In the genomic region with DNA sequence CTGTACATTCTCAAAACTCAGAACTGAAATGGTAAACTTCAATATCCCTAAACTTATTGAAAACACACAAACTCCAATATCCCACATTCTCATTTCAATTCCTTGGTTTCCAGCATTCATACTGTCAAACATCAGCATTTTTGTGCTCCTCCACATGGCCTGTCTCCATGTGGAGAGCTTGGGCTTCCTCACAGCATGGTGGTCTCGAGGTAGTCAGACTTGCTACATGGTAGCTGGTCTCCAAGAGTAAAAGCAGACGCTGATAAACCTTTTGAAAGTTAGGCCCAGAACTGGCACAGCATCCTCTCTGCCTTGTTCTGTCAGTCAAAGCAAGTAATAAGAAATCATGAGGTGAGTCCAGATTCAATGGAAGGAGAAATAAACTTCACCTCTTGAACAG, we compare ENCODE assay signal across 12 cellular contexts.
DNase-seq lines count a peak whose midpoint lies in the region; ATAC-seq and TF ChIP-seq lines count a peak whose summit lies in the region.
"Had no signal": no experiment of that assay in that cellular context is flagged by ENCODE, and none has a peak within 500 bp of the region (broad histone marks: within the 10 kb centered on the region; RNA-seq: fewer than 3 reads in every experiment).

No MANE protein-coding gene starts in this region.

- no peak overlapping the region for H2BK120ac ChIP-seq in mesenchymal stem cell (ENCODE audit: low read depth, low read length)

- H2BK12ac ChIP-seq in mesenchymal stem cell (ENCODE audit: low read length in 2 of 2): peak overlapping the region in 1 of 2 experiments; percentile 29

- H3K79me1 ChIP-seq in mesenchymal stem cell (replicated peaks; ENCODE audit: low read length, poor library complexity, severe bottlenecking): no peaks in the 10 kb centered on the region

- peaks cover 7% of the 10 kb centered on the region for H3K9me3 Mint-ChIP-seq in activated naive CD8-positive, alpha-beta T cell treated with anti-CD3 and anti-CD28 coated beads, Interleukin-2, amount 50 U/mL, for 24 hours
- peaks cover 8% of the 10 kb centered on the region for H3K9me3 Mint-ChIP-seq in osteocyte (ENCODE audit: unreplicated experiment)

- H3K4me2 ChIP-seq in mesenchymal stem cell (ENCODE audit: low read length, poor library complexity, severe bottlenecking): no peak overlapping the region

- H3K36me3 ChIP-seq in right atrium auricular region (no peaks in the 10 kb centered on the region), mesenchymal stem cell (ENCODE audit: control insufficient read depth in 1 of 2, insufficient read depth in 2 of 2, low read depth in 1 of 2, low read length in 2 of 2) (no peaks in the 10 kb centered on the region), uterus (no peaks in the 10 kb centered on the region)
- H3K36me3 ChIP-seq: neutrophil, SJCRH30 had no signal

- H3K4me1 ChIP-seq in right atrium auricular region (peaks cover 0 to 46% of the 10 kb centered on the region in 2 donors), mesenchymal stem cell (ENCODE audit: control insufficient read depth, insufficient read depth, low read depth, low read length) (peaks cover 2% of the 10 kb centered on the region), uterus (peaks cover 6 to 8% of the 10 kb centered on the region in 2 donors)

- H3K27ac Mint-ChIP-seq in activated naive CD8-positive, alpha-beta T cell treated with anti-CD3 and anti-CD28 coated beads, Interleukin-2, amount 50 U/mL, for 24 hours: peak overlapping the region; percentile 95
- no peak overlapping the region for H3K27ac Mint-ChIP-seq in osteocyte (ENCODE audit: unreplicated experiment)

- no peak overlapping the region for H4K91ac ChIP-seq in mesenchymal stem cell (ENCODE audit: low read length)

- no peak overlapping the region for H3K4ac ChIP-seq in mesenchymal stem cell (ENCODE audit: low read depth in 1 of 2, low read length in 2 of 2)

- H2AFZ ChIP-seq in mesenchymal stem cell (ENCODE audit: low read depth, low read length): no peak overlapping the region

- no peak overlapping the region for H2AK5ac ChIP-seq in mesenchymal stem cell (ENCODE audit: low read length, severe bottlenecking)

- no peak overlapping the region for H3K14ac ChIP-seq in mesenchymal stem cell (ENCODE audit: low read length in 2 of 2)

- H2BK5ac ChIP-seq in mesenchymal stem cell (ENCODE audit: low read depth, low read length, poor library complexity, severe bottlenecking): no peak overlapping the region

- no peak overlapping the region for H4K8ac ChIP-seq in mesenchymal stem cell (ENCODE audit: low read length)

- no peak overlapping the region for H3K23ac ChIP-seq in mesenchymal stem cell (ENCODE audit: low read length in 2 of 2)

- no peak overlapping the region for H3K18ac ChIP-seq in mesenchymal stem cell (ENCODE audit: low read depth in 1 of 2, low read length in 2 of 2)

- H3K9me3 ChIP-seq in right atrium auricular region (no peaks in the 10 kb centered on the region), mesenchymal stem cell (ENCODE audit: control insufficient read depth, low read length) (no peaks in the 10 kb centered on the region), uterus (no peaks in the 10 kb centered on the region)
- H3K9me3 ChIP-seq: neutrophil, SJCRH30 had no signal

- H3K27ac ChIP-seq in right atrium auricular region (peak overlapping the region; percentile 67 to 72), mesenchymal stem cell (ENCODE audit: low read length, poor library complexity, severe bottlenecking) (no peak overlapping the region), uterus (peak overlapping the region; percentile 83 to 96)
- H3K27ac ChIP-seq: neutrophil, SJCRH30 had no signal

- H3K27me3 Mint-ChIP-seq in activated naive CD8-positive, alpha-beta T cell treated with anti-CD3 and anti-CD28 coated beads, Interleukin-2, amount 50 U/mL, for 24 hours: no peaks in the 10 kb centered on the region
- H3K27me3 Mint-ChIP-seq in osteocyte (ENCODE audit: unreplicated experiment): no peaks in the 10 kb centered on the region

- H3K4me3 Mint-ChIP-seq in activated naive CD8-positive, alpha-beta T cell treated with anti-CD3 and anti-CD28 coated beads, Interleukin-2, amount 50 U/mL, for 24 hours: no peak overlapping the region
- no peak overlapping the region for H3K4me3 Mint-ChIP-seq in osteocyte (ENCODE audit: unreplicated experiment)

- H2BK15ac ChIP-seq in mesenchymal stem cell (ENCODE audit: low read depth, poor library complexity, severe bottlenecking): no peak overlapping the region

- TF ChIP-seq CTCF in right atrium auricular region (IDR thresholded peaks at IDR 0.05) (no peak), uterus (IDR thresholded peaks at IDR 0.05) (no peak), osteocyte (IDR thresholded peaks at IDR 0.05) (no peak)

- TF ChIP-seq POLR2A in uterus (IDR thresholded peaks at IDR 0.05): no peak

- peaks cover 37% of the 10 kb centered on the region for H3K36me3 Mint-ChIP-seq in activated naive CD8-positive, alpha-beta T cell treated with anti-CD3 and anti-CD28 coated beads, Interleukin-2, amount 50 U/mL, for 24 hours (ENCODE audit: low read depth)
- no peaks in the 10 kb centered on the region for H3K36me3 Mint-ChIP-seq in osteocyte (ENCODE audit: unreplicated experiment)

- WGBS in mesenchymal stem cell: 92% methylated on average over 2 of the region's 2 CpGs

- H3K27me3 ChIP-seq in right atrium auricular region: no peaks in the 10 kb centered on the region
- no peaks in the 10 kb centered on the region for H3K27me3 ChIP-seq in mesenchymal stem cell (ENCODE audit: control insufficient read depth in 1 of 2, insufficient read depth in 1 of 2, low read length in 2 of 2)
- H3K27me3 ChIP-seq in uterus: no peaks in the 10 kb centered on the region
- H3K27me3 ChIP-seq: neutrophil, SJCRH30 had no signal

- intact Hi-C loops in left cardiac atrium (cut with DNase I) (loop anchor here in 1 of 2 donors (10.0 kb wide), 1 partner anchor 131 kb away; no protein-coding TSS in a partner anchor), uterus (cut with DNase I; ENCODE audit: low total_unique reads) (no loop called here)

- ATAC-seq in left cardiac atrium (no peak), HG03354 (IDR thresholded peaks at IDR 0.05; ENCODE audit: poor library complexity, severe bottlenecking, unreplicated experiment) (no peak)
- no peak for ATAC-seq in activated naive CD8-positive, alpha-beta T cell treated with anti-CD3 and anti-CD28 coated beads, Interleukin-2, amount 50 U/mL, for 24 hours

- peak overlapping the region; percentile 75 for H3K9ac ChIP-seq in mesenchymal stem cell (ENCODE audit: low read length)

- H3K4me3 ChIP-seq in right atrium auricular region: no peak overlapping the region
- H3K4me3 ChIP-seq in mesenchymal stem cell (ENCODE audit: insufficient read depth in 1 of 2, low read depth in 1 of 2, low read length in 2 of 2): no peak overlapping the region
- no peak overlapping the region for H3K4me3 ChIP-seq in uterus
- H3K4me3 ChIP-seq: SJCRH30 had no signal

- peaks cover 61% of the 10 kb centered on the region for H3K4me1 Mint-ChIP-seq in activated naive CD8-positive, alpha-beta T cell treated with anti-CD3 and anti-CD28 coated beads, Interleukin-2, amount 50 U/mL, for 24 hours
- H3K4me1 Mint-ChIP-seq in osteocyte (ENCODE audit: unreplicated experiment): peaks cover 20% of the 10 kb centered on the region

- DNase-seq in right atrium auricular region (ENCODE audit: low spot score): no peak
- no peak for DNase-seq in left cardiac atrium
- DNase-seq in activated naive CD8-positive, alpha-beta T cell treated with anti-CD3 and anti-CD28 coated beads, Interleukin-2, amount 50 U/mL, for 24 hours: no peak
- no peak for DNase-seq in mesenchymal stem cell
- DNase-seq in uterus: no peak
- no peak for DNase-seq in amygdala (lab: John Stamatoyannopoulos, UW)
- no peak for DNase-seq in osteocyte (ENCODE audit: extremely low spot score, unreplicated experiment)
- DNase-seq: activated CD8-positive, alpha-beta memory T cell treated with anti-CD3 and anti-CD28 coated beads, Interleukin-2, amount 50 U/mL, for 4 hours; NCI-H2029 treated with DMSO at 0.1 percent for 48 hours; SJCRH30 had no signal
